Comparison of ENCODE assay signal across 10 cellular contexts in the genomic region with DNA sequence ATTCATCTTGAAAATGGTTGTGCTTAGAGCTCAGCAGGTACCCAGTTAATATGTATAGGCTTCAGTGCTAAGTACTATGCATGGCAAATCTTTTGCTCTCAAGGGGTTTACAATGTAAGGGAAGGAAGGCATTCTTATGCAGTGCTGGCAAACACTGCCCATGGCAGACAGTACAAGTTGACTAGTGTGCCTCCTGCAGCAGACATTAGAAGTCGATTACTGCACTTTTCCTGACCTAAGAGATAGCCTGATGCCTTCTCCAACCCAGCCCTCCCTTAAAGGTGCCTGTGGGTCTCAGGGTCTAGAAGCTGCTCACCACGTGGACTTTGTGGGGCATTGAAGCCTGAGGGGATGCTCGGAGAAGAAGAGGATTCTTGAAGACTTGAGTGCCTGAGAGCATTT. TPM values are rescaled to one million over a fixed set of nuclear protein-coding genes. Genes with fewer than 3 reads are reported as not detected.
"Had no signal": no experiment of that assay in that cellular context is flagged by ENCODE, and none has a peak within 500 bp of the region (broad histone marks: within the 10 kb centered on the region; RNA-seq: fewer than 3 reads in every experiment).

No MANE protein-coding gene starts in this region.

- H3K27me3 ChIP-seq: colonic mucosa, pancreas, stomach had no signal

- DNase-seq: activated CD4-positive, alpha-beta T cell treated with anti-CD3 and anti-CD28 coated beads for 48 hours; activated naive CD4-positive, alpha-beta T cell treated with anti-CD3 and anti-CD28 coated beads for 36 hours; colonic mucosa; foreskin melanocyte; head of caudate nucleus; mammary epithelial cell; nephron progenitor cell; pancreas; stomach had no signal

- FAIRE-seq: pancreas had no signal

- H3K4me1 ChIP-seq: colonic mucosa, pancreas had no signal

- H3K36me3 ChIP-seq: colonic mucosa, pancreas, stomach, thoracic aorta had no signal

- H3K27ac ChIP-seq: colonic mucosa, pancreas, stomach, thoracic aorta had no signal

- ATAC-seq: pancreas had no signal

- H3K9me3 ChIP-seq: colonic mucosa, pancreas, stomach, thoracic aorta had no signal

- H3K4me3 ChIP-seq: colonic mucosa, pancreas, stomach, thoracic aorta had no signal

RNA-seq across cellular contexts. Expression of gene GLI2, which starts 50.9 kb away (rescaled TPM):
- total RNA-seq: activated naive CD4-positive, alpha-beta T cell treated with anti-CD3 and anti-CD28 coated beads for 36 hours had no signal
